1 cellular context compared by ENCODE assay signal in the genomic region with DNA sequence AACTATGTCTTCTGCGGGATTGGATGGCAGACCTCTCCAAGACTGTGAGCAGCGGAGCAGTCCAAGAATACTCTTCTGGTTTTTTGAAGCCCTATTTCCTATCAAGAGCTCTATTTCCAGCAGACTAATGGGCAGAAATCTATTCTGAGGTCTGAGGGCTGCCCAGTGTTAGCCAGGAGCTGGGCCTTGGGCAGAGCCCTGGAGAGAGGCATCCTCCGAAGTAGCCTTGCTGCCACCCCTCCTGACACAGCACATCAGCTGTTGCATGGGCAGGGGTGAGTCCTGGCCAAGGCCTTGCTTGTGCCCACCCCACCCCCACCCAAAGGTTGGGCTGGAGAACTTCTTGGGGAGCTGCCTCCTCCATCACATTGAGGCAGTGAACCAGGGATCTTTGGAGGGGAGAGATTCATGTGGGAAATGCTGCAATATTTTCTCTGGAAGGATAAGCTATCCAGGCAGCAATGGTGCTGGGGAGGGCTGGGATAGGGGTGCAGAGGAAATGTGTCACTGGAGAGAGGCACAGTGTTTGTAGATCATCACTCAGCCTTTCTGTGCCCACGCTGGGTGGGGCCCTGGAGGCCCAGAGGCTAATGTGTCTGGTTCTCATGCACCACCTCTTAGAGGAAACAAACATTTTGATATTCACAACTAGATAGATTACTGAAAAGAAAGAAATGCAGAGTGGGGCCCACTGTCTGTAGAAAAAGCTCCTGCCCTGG.
TF ChIP-seq lines count a peak whose summit lies in the region.

No MANE protein-coding gene starts in this region.

TF ChIP-seq in SK-N-SH, 30 proteins besides CTCF, POLR2A, EP300 and RAD21 (continued from another document):
- TF ChIP-seq SIN3A (IDR thresholded peaks at IDR 0.05; ENCODE audit: borderline replicate concordance, low read depth, low read length) = no peak
- TF ChIP-seq, protein P1, sequence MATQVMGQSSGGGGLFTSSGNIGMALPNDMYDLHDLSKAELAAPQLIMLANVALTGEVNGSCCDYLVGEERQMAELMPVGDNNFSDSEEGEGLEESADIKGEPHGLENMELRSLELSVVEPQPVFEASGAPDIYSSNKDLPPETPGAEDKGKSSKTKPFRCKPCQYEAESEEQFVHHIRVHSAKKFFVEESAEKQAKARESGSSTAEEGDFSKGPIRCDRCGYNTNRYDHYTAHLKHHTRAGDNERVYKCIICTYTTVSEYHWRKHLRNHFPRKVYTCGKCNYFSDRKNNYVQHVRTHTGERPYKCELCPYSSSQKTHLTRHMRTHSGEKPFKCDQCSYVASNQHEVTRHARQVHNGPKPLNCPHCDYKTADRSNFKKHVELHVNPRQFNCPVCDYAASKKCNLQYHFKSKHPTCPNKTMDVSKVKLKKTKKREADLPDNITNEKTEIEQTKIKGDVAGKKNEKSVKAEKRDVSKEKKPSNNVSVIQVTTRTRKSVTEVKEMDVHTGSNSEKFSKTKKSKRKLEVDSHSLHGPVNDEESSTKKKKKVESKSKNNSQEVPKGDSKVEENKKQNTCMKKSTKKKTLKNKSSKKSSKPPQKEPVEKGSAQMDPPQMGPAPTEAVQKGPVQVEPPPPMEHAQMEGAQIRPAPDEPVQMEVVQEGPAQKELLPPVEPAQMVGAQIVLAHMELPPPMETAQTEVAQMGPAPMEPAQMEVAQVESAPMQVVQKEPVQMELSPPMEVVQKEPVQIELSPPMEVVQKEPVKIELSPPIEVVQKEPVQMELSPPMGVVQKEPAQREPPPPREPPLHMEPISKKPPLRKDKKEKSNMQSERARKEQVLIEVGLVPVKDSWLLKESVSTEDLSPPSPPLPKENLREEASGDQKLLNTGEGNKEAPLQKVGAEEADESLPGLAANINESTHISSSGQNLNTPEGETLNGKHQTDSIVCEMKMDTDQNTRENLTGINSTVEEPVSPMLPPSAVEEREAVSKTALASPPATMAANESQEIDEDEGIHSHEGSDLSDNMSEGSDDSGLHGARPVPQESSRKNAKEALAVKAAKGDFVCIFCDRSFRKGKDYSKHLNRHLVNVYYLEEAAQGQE (IDR thresholded peaks at IDR 0.05; ENCODE audit: low read depth, low read length) = no peak
- TF ChIP-seq CHD2 (IDR thresholded peaks at IDR 0.05; ENCODE audit: low read length, partially characterized antibody) = no peak
- no peak for TF ChIP-seq RXRA (IDR thresholded peaks at IDR 0.05; ENCODE audit: borderline replicate concordance, low read depth)
- no peak for TF ChIP-seq RCOR1 (IDR thresholded peaks at IDR 0.05; ENCODE audit: low read length)
- TF ChIP-seq POLR2AphosphoS5 (IDR thresholded peaks at IDR 0.05; ENCODE audit: low read depth, low read length) = no peak
- no peak for TF ChIP-seq FOXJ3 (CRISPR knock-in tag; IDR thresholded peaks at IDR 0.05)
TF ChIP-seq in SK-N-SH: peak in this region for 0.
